ENCODE assay signal across 1 cellular context in genomic region chr7:74242122-74242443, GRCh38.
A peak's percentile ranks its signal among the peaks of the same experiment; 100 is the strongest.
TF ChIP-seq lines count a peak whose summit lies in the region.

No MANE protein-coding gene starts in this region.

TF ChIP-seq in GM12878, 131 proteins besides CTCF, POLR2A, EP300 and RAD21:
- TF ChIP-seq SUZ12 (IDR thresholded peaks at IDR 0.05; ENCODE audit: unreplicated experiment): no peak
- 0 out of 2 replicates have a peak, but pooled peaks have one; percentile 3 for TF ChIP-seq PAX5 (IDR thresholded peaks at IDR 0.05; ENCODE audit: borderline replicate concordance, low read depth, low read length)
- no peak for TF ChIP-seq FOXM1 (IDR thresholded peaks at IDR 0.05; ENCODE audit: low read depth, low read length)
- 0 out of 2 replicates have a peak, but pooled peaks have one; percentile 0 for TF ChIP-seq CHD2 (IDR thresholded peaks at IDR 0.05; ENCODE audit: borderline replicate concordance, low read depth, low read length)
